ENCODE assay signal across 18 cellular contexts in the genomic region with DNA sequence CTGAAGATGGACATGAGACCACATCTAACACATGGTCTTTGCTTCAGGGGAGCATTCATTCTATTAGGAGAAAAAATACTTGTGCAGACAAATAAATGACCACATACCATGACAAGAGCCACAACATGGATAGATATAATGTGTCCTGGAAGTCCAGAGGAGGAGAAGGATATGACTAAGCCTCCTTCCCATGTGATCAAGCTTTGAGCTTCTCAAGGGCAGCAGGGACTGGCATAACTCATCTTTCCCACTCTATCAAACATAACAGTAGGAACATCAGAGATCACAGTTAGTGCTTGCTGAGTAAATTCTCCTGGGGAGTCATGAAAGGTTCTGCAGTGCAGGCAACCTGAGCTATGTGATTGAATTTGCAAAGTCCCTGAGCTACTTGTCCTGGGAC.
DNase-seq lines count a peak whose midpoint lies in the region; ATAC-seq, FAIRE-seq and TF ChIP-seq lines count a peak whose summit lies in the region.
"Had no signal": no experiment of that assay in that cellular context is flagged by ENCODE, and none has a peak within 500 bp of the region (broad histone marks: within the 10 kb centered on the region; RNA-seq: fewer than 3 reads in every experiment).

No MANE protein-coding gene starts in this region.

- H3K27ac ChIP-seq in RWPE1 = no peak overlapping the region
- H3K27ac ChIP-seq: gastrocnemius medialis had no signal

- intact Hi-C loops in natural killer cell (cut with micrococcal nuclease) = no loop called here

- DNase-seq in GM03348 (ENCODE audit: low spot score) (peak; percentile 67), RWPE1 (ENCODE audit: low spot score) (peak; percentile 16), fibroblast of gingiva (ENCODE audit: low read depth) (peak; percentile 35), pulmonary artery endothelial cell (ENCODE audit: low read depth, low spot score) (peak; percentile 26), natural killer cell (no peak), GM12891 (ENCODE audit: insufficient read length, low spot score) (no peak)
- DNase-seq in activated CD4-positive, CD25-positive, alpha-beta regulatory T cell (lab: John Stamatoyannopoulos, UW) = no peak
- DNase-seq: activated gamma-delta T cell treated with Interleukin-2 at 50 U/mL for 16 hours; gastrocnemius medialis; kidney; NCI-H1694; NCI-H748 treated with DMSO at 0.1 percent for 48 hours; retina; Right ventricle myocardium superior; stimulated activated naive CD4-positive, alpha-beta T cell treated with Interleukin-2 at 50 U/mL for 16 hours had no signal

- H3K27me3 Mint-ChIP-seq in natural killer cell (ENCODE audit: low read depth in 2 of 2) = peaks cover 0 to 5% of the 10 kb centered on the region in 2 donors

- H3K4me3 Mint-ChIP-seq in natural killer cell = no peak overlapping the region
- H3K4me3 Mint-ChIP-seq: CD14-positive monocyte had no signal

- no peak for ATAC-seq in natural killer cell
- ATAC-seq in HG02852 (IDR thresholded peaks at IDR 0.05; ENCODE audit: unreplicated experiment) = no peak
- ATAC-seq: gastrocnemius medialis, K562 had no signal

- TF ChIP-seq POLR2A in GM12891 (IDR thresholded peaks at IDR 0.05; ENCODE audit: low read depth, low read length) = no peak

- FAIRE-seq in GM12891 (lab: Jason Lieb, UNC) = no peak
- FAIRE-seq: K562, kidney had no signal

- CTCF ChIA-PET in RWPE1 (lab: Yijun Ruan, JAX) = no interaction called here

- H3K4me1 Mint-ChIP-seq in natural killer cell = peaks cover 0 to 6% of the 10 kb centered on the region in 2 donors

- no peaks in the 10 kb centered on the region for H3K36me3 Mint-ChIP-seq in natural killer cell
- H3K36me3 Mint-ChIP-seq: CD14-positive monocyte had no signal

- TF ChIP-seq CTCF in RWPE1 (conservative IDR thresholded peaks at IDR 0.05; ENCODE audit: low read depth) (no peak), natural killer cell (IDR thresholded peaks at IDR 0.05) (no peak)

- POLR2A ChIA-PET in RWPE1 (lab: Yijun Ruan, JAX; ENCODE audit: low non-redundant PET) = no interaction called here

- H3K27ac Mint-ChIP-seq in natural killer cell = no peak overlapping the region
- H3K27ac Mint-ChIP-seq: CD14-positive monocyte had no signal

- no peaks in the 10 kb centered on the region for H3K9me3 Mint-ChIP-seq in natural killer cell
- H3K9me3 Mint-ChIP-seq: CD14-positive monocyte had no signal

TF ChIP-seq in GM12891, 5 proteins besides CTCF, POLR2A, EP300 and RAD21:
- TF ChIP-seq SPI1 (IDR thresholded peaks at IDR 0.05; ENCODE audit: low read depth, low read length) (no peak), POU2F2 (IDR thresholded peaks at IDR 0.05; ENCODE audit: low read depth, low read length) (no peak), PAX5 (IDR thresholded peaks at IDR 0.05; ENCODE audit: insufficient read depth, low read length, severe bottlenecking) (no peak), POLR2AphosphoS5 (IDR thresholded peaks at IDR 0.05; ENCODE audit: low read depth, low read length) (no peak), TAF1 (IDR thresholded peaks at IDR 0.05; ENCODE audit: low read depth, low read length) (no peak)
TF ChIP-seq in GM12891: peak in this region for 0.

Comparison
In these comparisons a context has a peak if more than half of its experiments do, and no peak if none do; other contexts are left out.
1. DNase-seq: peak in GM03348 (single experiment), RWPE1 (single experiment), fibroblast of gingiva (single experiment) and pulmonary artery endothelial cell (single experiment); none in natural killer cell (single experiment), activated CD4-positive, CD25-positive, alpha-beta regulatory T cell (0 of 4) and GM12891 (single experiment).